Comparison of ENCODE assay signal across 8 cellular contexts in genomic region chr1:226444901-226445300, GRCh38. TPM values are rescaled to one million over a fixed set of nuclear protein-coding genes. Genes with fewer than 3 reads are reported as not detected.
DNase-seq lines count a peak whose midpoint lies in the region; ATAC-seq and TF ChIP-seq lines count a peak whose summit lies in the region.

No MANE protein-coding gene starts in this region.

- no peak for TF ChIP-seq POLR2A in adrenal gland (IDR thresholded peaks at IDR 0.05)

- H3K27ac Mint-ChIP-seq in GM23338, result no peak overlapping the region

- no peaks in the 10 kb centered on the region for H3K9me3 ChIP-seq in adrenal gland (replicated peaks in 1 of 3)

- H3K4me1 ChIP-seq in GM23338 (ENCODE audit: insufficient read depth) (peaks cover 43% of the 10 kb centered on the region), adrenal gland (replicated peaks in 1 of 2) (no peaks in the 10 kb centered on the region)

- no peaks in the 10 kb centered on the region for H4K20me1 ChIP-seq in GM23338 (replicated peaks; ENCODE audit: insufficient read depth)

- H3K4me2 ChIP-seq in GM23338, result no peak overlapping the region

- no peaks in the 10 kb centered on the region for H3F3A ChIP-seq in GM23338 (replicated peaks; ENCODE audit: low read depth)

- peaks cover 2% of the 10 kb centered on the region; the same call in 2 of the 3 replicates for H3K9me3 Mint-ChIP-seq in GM23338

- H3K9me2 ChIP-seq in GM23338 (ENCODE audit: insufficient read depth), result peaks cover 8% of the 10 kb centered on the region

- no peak overlapping the region for H3K4me3 Mint-ChIP-seq in GM23338

- peaks cover 6% of the 10 kb centered on the region for H3K27me3 Mint-ChIP-seq in GM23338 (ENCODE audit: insufficient read depth, low read depth, poor library complexity)

- peaks cover 38% of the 10 kb centered on the region for H3K4me1 Mint-ChIP-seq in GM23338

- H3K4me3 ChIP-seq in GM23338 (no peak overlapping the region), adrenal gland (no peak overlapping the region)

- ATAC-seq in GM23338, result peak; percentile 84

- DNase-seq in GM13976 (ENCODE audit: low spot score) (peak; percentile 75), GM23338 (ENCODE audit: low spot score) (peak; percentile 61), NCI-H2171 (lab: John Stamatoyannopoulos, UW) (peak; percentile 40), adrenal gland (no peak), GDM1 (lab: John Stamatoyannopoulos, UW) (no peak), NCI-H446 (lab: John Stamatoyannopoulos, UW) (no peak)
- peak; percentile 62 for DNase-seq in activated effector memory CD4-positive, alpha-beta T cell treated with Interleukin-2 at 50 U/mL for 16 hours
- DNase-seq in stimulated activated CD8-positive, alpha-beta memory T cell treated with anti-CD3 and anti-CD28 coated beads, Interleukin-12 subunit alpha, Interleukin-12 subunit beta, amount 100 ng/mL, for 1 hour (ENCODE audit: low read depth), result peak; percentile 24

- H3K27me3 ChIP-seq in GM23338 (ENCODE audit: insufficient read depth) (no peaks in the 10 kb centered on the region), adrenal gland (peaks cover 5% of the 10 kb centered on the region)

- H3K27ac ChIP-seq in GM23338 (ENCODE audit: low read depth) (no peak overlapping the region), adrenal gland (no peak overlapping the region)

- in situ Hi-C loops in GM13976 (cut with MboI; ENCODE audit: low sequenced_read_pairs, unreplicated experiment), result no loop called here

- no peaks in the 10 kb centered on the region for H3K36me3 ChIP-seq in GM23338 (ENCODE audit: insufficient read depth)
- H3K36me3 ChIP-seq in adrenal gland (replicated peaks in 1 of 2), result no peaks in the 10 kb centered on the region

- H2AFZ ChIP-seq in GM23338, result peak overlapping the region; percentile 16; the same call in 1 of the 2 replicates

- intact Hi-C loops in adrenal gland (cut with DNase I), result no loop called here

- H3K79me2 ChIP-seq in GM23338 (replicated peaks; ENCODE audit: insufficient read depth), result no peaks in the 10 kb centered on the region

- 66 to 78% (median 74%) methylated on average over 2 of the region's 2 CpGs for WGBS in adrenal gland, 4 donors

- TF ChIP-seq CTCF in GM13976 (IDR thresholded peaks at IDR 0.05; ENCODE audit: borderline replicate concordance, control extremely low read depth, extremely low read depth, insufficient read depth, missing control alignments) (peak; percentile 40), GM23338 (conservative IDR thresholded peaks at IDR 0.05; ENCODE audit: low read depth in 2 of 2) (peak; percentile 33 to 35; a peak in 2 of 4 replicates), adrenal gland (IDR thresholded peaks at IDR 0.05) (no peak)

- H3K36me3 Mint-ChIP-seq in GM23338 (ENCODE audit: low read depth), result no peaks in the 10 kb centered on the region

TF ChIP-seq in GM23338, 12 proteins besides CTCF, POLR2A, EP300 and RAD21 (continues in another document):
- TF ChIP-seq ZNF114 (CRISPR knock-in tag; IDR thresholded peaks at IDR 0.05) (no peak), POLR2AphosphoS5 (IDR thresholded peaks at IDR 0.05; ENCODE audit: low read depth) (no peak), EZH2phosphoT487 (IDR thresholded peaks at IDR 0.05; ENCODE audit: unreplicated experiment) (no peak), NANOG (IDR thresholded peaks at IDR 0.05; ENCODE audit: borderline replicate concordance) (no peak), ZNF331 (CRISPR knock-in tag; IDR thresholded peaks at IDR 0.05; ENCODE audit: low read depth) (no peak), JUNB (IDR thresholded peaks at IDR 0.05; ENCODE audit: unreplicated experiment) (no peak), EZH2 (IDR thresholded peaks at IDR 0.05; ENCODE audit: low read depth, unreplicated experiment) (no peak), CREB1 (CRISPR knock-in tag; IDR thresholded peaks at IDR 0.05; ENCODE audit: low read depth) (no peak)
- TF ChIP-seq, protein P1, sequence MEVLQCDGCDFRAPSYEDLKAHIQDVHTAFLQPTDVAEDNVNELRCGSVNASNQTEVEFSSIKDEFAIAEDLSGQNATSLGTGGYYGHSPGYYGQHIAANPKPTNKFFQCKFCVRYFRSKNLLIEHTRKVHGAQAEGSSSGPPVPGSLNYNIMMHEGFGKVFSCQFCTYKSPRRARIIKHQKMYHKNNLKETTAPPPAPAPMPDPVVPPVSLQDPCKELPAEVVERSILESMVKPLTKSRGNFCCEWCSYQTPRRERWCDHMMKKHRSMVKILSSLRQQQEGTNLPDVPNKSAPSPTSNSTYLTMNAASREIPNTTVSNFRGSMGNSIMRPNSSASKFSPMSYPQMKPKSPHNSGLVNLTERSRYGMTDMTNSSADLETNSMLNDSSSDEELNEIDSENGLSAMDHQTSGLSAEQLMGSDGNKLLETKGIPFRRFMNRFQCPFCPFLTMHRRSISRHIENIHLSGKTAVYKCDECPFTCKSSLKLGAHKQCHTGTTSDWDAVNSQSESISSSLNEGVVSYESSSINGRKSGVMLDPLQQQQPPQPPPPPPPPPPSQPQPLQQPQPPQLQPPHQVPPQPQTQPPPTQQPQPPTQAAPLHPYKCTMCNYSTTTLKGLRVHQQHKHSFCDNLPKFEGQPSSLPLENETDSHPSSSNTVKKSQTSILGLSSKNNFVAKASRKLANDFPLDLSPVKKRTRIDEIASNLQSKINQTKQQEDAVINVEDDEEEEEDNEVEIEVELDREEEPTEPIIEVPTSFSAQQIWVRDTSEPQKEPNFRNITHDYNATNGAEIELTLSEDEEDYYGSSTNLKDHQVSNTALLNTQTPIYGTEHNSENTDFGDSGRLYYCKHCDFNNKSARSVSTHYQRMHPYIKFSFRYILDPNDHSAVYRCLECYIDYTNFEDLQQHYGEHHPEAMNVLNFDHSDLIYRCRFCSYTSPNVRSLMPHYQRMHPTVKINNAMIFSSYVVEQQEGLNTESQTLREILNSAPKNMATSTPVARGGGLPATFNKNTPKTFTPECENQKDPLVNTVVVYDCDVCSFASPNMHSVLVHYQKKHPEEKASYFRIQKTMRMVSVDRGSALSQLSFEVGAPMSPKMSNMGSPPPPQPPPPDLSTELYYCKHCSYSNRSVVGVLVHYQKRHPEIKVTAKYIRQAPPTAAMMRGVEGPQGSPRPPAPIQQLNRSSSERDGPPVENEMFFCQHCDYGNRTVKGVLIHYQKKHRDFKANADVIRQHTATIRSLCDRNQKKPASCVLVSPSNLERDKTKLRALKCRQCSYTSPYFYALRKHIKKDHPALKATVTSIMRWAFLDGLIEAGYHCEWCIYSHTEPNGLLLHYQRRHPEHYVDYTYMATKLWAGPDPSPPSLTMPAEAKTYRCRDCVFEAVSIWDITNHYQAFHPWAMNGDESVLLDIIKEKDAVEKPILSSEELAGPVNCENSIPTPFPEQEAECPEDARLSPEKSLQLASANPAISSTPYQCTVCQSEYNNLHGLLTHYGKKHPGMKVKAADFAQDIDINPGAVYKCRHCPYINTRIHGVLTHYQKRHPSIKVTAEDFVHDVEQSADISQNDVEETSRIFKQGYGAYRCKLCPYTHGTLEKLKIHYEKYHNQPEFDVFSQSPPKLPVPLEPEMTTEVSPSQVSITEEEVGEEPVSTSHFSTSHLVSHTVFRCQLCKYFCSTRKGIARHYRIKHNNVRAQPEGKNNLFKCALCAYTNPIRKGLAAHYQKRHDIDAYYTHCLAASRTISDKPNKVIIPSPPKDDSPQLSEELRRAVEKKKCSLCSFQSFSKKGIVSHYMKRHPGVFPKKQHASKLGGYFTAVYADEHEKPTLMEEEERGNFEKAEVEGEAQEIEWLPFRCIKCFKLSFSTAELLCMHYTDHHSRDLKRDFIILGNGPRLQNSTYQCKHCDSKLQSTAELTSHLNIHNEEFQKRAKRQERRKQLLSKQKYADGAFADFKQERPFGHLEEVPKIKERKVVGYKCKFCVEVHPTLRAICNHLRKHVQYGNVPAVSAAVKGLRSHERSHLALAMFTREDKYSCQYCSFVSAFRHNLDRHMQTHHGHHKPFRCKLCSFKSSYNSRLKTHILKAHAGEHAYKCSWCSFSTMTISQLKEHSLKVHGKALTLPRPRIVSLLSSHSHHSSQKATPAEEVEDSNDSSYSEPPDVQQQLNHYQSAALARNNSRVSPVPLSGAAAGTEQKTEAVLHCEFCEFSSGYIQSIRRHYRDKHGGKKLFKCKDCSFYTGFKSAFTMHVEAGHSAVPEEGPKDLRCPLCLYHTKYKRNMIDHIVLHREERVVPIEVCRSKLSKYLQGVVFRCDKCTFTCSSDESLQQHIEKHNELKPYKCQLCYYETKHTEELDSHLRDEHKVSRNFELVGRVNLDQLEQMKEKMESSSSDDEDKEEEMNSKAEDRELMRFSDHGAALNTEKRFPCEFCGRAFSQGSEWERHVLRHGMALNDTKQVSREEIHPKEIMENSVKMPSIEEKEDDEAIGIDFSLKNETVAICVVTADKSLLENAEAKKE (CRISPR knock-in tag; IDR thresholded peaks at IDR 0.05), result no peak
- TF ChIP-seq, protein P2, sequence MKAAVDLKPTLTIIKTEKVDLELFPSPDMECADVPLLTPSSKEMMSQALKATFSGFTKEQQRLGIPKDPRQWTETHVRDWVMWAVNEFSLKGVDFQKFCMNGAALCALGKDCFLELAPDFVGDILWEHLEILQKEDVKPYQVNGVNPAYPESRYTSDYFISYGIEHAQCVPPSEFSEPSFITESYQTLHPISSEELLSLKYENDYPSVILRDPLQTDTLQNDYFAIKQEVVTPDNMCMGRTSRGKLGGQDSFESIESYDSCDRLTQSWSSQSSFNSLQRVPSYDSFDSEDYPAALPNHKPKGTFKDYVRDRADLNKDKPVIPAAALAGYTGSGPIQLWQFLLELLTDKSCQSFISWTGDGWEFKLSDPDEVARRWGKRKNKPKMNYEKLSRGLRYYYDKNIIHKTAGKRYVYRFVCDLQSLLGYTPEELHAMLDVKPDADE (IDR thresholded peaks at IDR 0.05), result no peak

RNA-seq across cellular contexts. Expression of gene PARP1, which starts 37.0 kb away (rescaled TPM):
- 603 and 877 TPM in 2 replicates for total RNA-seq in GM23338 (2014; rRNA removed; shearing (Covaris generic))
- polyA plus RNA-seq in GM23338 (2016; fragmentation: Nextera tagmentation; extraction: Ambion mirVana) (1,061 and 1,082 TPM in 2 replicates), adrenal gland (10 to 100 TPM; 15.3 to 66.1 (median 19.6) TPM)
- total RNA-seq in adrenal gland, result 100 to 1,000 TPM in 4 of 8 donors, 10 to 100 TPM in 4; 56.0 to 150 (median 89.8) TPM

Comparison
In these comparisons a context has a peak if more than half of its experiments do, and no peak if none do; other contexts are left out.
1. DNase-seq: peak in GM13976 (single experiment), GM23338 (single experiment), NCI-H2171 (single experiment), activated effector memory CD4-positive, alpha-beta T cell treated with Interleukin-2 at 50 U/mL for 16 hours (single experiment) and stimulated activated CD8-positive, alpha-beta memory T cell treated with anti-CD3 and anti-CD28 coated beads, Interleukin-12 subunit alpha, Interleukin-12 subunit beta, amount 100 ng/mL, for 1 hour (single experiment); none in adrenal gland (0 of 7), GDM1 (single experiment) and NCI-H446 (0 of 2).
2. CTCF ChIP-seq: peak in GM13976 (single experiment) and GM23338 (2 of 2); none in adrenal gland (0 of 6).